In the genomic region with DNA sequence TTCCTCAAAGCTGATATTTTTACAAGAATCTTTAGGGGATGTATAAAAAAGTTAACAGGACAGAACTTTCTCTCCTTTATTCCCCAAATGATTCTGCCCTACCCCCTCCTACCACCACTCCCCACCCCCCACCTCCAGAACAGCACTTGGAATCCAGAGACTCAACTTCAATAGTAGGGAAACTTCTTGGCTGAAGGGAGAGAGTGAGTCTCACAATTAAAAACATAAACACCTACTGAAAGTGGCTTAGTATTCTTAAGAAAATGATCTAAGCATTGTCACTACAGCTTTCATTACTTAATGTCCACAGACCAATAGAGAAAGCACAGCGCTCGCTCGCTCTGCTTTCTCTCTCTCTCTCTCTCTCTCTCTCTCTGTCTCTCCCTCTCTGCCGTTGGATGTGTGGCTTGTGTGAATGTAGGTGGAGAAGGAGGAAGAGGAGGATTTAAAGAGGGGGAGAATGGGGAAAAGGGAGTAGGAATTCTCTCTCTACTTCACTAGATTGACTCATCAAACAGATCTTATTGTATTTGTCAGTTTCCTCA, we compare ENCODE assay signal across 8 cellular contexts. TPM values are rescaled to one million over a fixed set of nuclear protein-coding genes. Genes with fewer than 3 reads are reported as not detected.
DNase-seq lines count a peak whose midpoint lies in the region; ATAC-seq and TF ChIP-seq lines count a peak whose summit lies in the region.

No MANE protein-coding gene starts in this region.

- TF ChIP-seq POLR2A in gastroesophageal sphincter (IDR thresholded peaks at IDR 0.05), result no peak

- H3K9me3 ChIP-seq in SJCRH30 (replicated peaks) (no peaks in the 10 kb centered on the region), gastroesophageal sphincter (no peaks in the 10 kb centered on the region)

- DNase-seq in ELR (ENCODE audit: low read depth), result peak; percentile 71
- DNase-seq in SJCRH30, result peak; percentile 42 to 65
- DNase-seq in progenitor cell of endocrine pancreas (ENCODE audit: low spot score, unreplicated experiment), result no peak
- no peak for DNase-seq in activated CD8-positive, alpha-beta memory T cell treated with anti-CD3 and anti-CD28 coated beads for 24 hours
- DNase-seq in stimulated activated CD8-positive, alpha-beta memory T cell treated with anti-CD3 and anti-CD28 coated beads, Interleukin-4, amount 100 ng/mL, for 48 hours, result no peak

- H3K9me3 Mint-ChIP-seq in progenitor cell of endocrine pancreas (ENCODE audit: low read depth), result no peaks in the 10 kb centered on the region

- H3K27me3 ChIP-seq in SJCRH30 (no peaks in the 10 kb centered on the region), gastroesophageal sphincter (no peaks in the 10 kb centered on the region)

- H3K27ac ChIP-seq in SJCRH30 (peak overlapping the region; percentile 78), gastroesophageal sphincter (peak overlapping the region; percentile 77 to 83 (median 80))

- 29% methylated on average over 4 of the region's 4 CpGs; no CpG with 5 or more reads in 1 of the 2 donors for WGBS in gastroesophageal sphincter (ENCODE audit: low coverage in 1 of 2), 2 donors

- peaks cover 25% of the 10 kb centered on the region for H3K4me1 Mint-ChIP-seq in progenitor cell of endocrine pancreas (ENCODE audit: low read depth)

- H3K36me3 Mint-ChIP-seq in progenitor cell of endocrine pancreas (ENCODE audit: insufficient read depth), result no peaks in the 10 kb centered on the region

- H3K4me1 ChIP-seq in SJCRH30 (peaks cover 17% of the 10 kb centered on the region), gastroesophageal sphincter (peaks cover 0 to 34% (median 0%) of the 10 kb centered on the region in 3 donors)

- no peak for TF ChIP-seq CTCF in gastroesophageal sphincter (IDR thresholded peaks at IDR 0.05)
- no peak for TF ChIP-seq CTCF in progenitor cell of endocrine pancreas (IDR thresholded peaks at IDR 0.05; ENCODE audit: unreplicated experiment)

- no peak for TF ChIP-seq EP300 in gastroesophageal sphincter (IDR thresholded peaks at IDR 0.05)

- H3K27ac Mint-ChIP-seq in progenitor cell of endocrine pancreas, result no peak overlapping the region

- H3K27me3 Mint-ChIP-seq in progenitor cell of endocrine pancreas, result peaks cover 43% of the 10 kb centered on the region

- ATAC-seq in gastroesophageal sphincter (peak; percentile 58), GM21717 (IDR thresholded peaks at IDR 0.05; ENCODE audit: unreplicated experiment) (no peak), GM21723 (IDR thresholded peaks at IDR 0.05; ENCODE audit: unreplicated experiment) (no peak)

- peak overlapping the region; percentile 78 for H3K4me3 ChIP-seq in SJCRH30
- H3K4me3 ChIP-seq in gastroesophageal sphincter, result peak overlapping the region; percentile 55 to 70

- H3K36me3 ChIP-seq in SJCRH30, result no peaks in the 10 kb centered on the region
- no peaks in the 10 kb centered on the region for H3K36me3 ChIP-seq in gastroesophageal sphincter

- H3K4me3 Mint-ChIP-seq in progenitor cell of endocrine pancreas (ENCODE audit: low read depth), result peak overlapping the region; percentile 85

RNA-seq across cellular contexts. Expression of a gene that starts 1.5 kb away (rescaled TPM):
- total RNA-seq in SJCRH30 (2014; rRNA removed; shearing (Covaris generic)), result 16.8 and 19.4 TPM in 2 replicates
- total RNA-seq in gastroesophageal sphincter (10 to 100 TPM; 24.6 to 61.6 (median 33.0) TPM), progenitor cell of endocrine pancreas (12.4 and 19.6 TPM in 2 replicates)

Comparison
In these comparisons a context has a peak if more than half of its experiments do, and no peak if none do; other contexts are left out.
1. DNase-seq: peak in ELR (single experiment) and SJCRH30 (2 of 2); none in progenitor cell of endocrine pancreas (single experiment), activated CD8-positive, alpha-beta memory T cell treated with anti-CD3 and anti-CD28 coated beads for 24 hours (single experiment) and stimulated activated CD8-positive, alpha-beta memory T cell treated with anti-CD3 and anti-CD28 coated beads, Interleukin-4, amount 100 ng/mL, for 48 hours (single experiment).